Comparison of ENCODE assay signal across 3 cellular contexts in the genomic region with DNA sequence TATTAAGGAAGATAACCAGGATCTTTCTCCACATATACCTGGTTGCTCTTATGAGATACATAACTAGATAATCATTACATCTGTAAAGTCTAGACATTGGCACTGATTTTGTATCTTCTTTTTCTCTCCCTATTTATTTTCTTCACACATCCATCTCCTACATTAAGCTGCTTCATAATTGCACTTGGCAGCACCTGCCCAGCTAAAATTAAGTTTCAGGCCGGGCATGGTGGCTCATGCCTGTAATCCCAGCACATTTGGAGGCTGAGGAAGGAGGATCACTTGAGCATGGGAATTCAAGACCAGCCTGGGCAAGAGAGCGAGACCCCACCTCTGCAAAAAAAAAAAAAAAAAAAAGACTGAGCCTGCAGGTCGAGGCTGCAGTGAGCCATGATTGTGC.
TF ChIP-seq lines count a peak whose summit lies in the region.

No MANE protein-coding gene starts in this region.

TF ChIP-seq in SK-N-SH, 30 proteins besides CTCF, POLR2A, EP300 and RAD21:
- TF ChIP-seq SMC3 (IDR thresholded peaks at IDR 0.05; ENCODE audit: low read depth, low read length) (no peak), GABPA (IDR thresholded peaks at IDR 0.05; ENCODE audit: low read depth) (no peak)

TF ChIP-seq in SK-N-SH treated with all-trans-retinoic acid at 6 μM for 48 hours, 23 proteins besides CTCF, POLR2A, EP300 and RAD21:
- TF ChIP-seq ZFP3 (CRISPR knock-in tag; IDR thresholded peaks at IDR 0.05) = no peak
- no peak for TF ChIP-seq PATZ1 (CRISPR knock-in tag; IDR thresholded peaks at IDR 0.05; ENCODE audit: borderline replicate concordance)
- no peak for TF ChIP-seq ISL1 (CRISPR knock-in tag; IDR thresholded peaks at IDR 0.05)
- TF ChIP-seq, protein P1, sequence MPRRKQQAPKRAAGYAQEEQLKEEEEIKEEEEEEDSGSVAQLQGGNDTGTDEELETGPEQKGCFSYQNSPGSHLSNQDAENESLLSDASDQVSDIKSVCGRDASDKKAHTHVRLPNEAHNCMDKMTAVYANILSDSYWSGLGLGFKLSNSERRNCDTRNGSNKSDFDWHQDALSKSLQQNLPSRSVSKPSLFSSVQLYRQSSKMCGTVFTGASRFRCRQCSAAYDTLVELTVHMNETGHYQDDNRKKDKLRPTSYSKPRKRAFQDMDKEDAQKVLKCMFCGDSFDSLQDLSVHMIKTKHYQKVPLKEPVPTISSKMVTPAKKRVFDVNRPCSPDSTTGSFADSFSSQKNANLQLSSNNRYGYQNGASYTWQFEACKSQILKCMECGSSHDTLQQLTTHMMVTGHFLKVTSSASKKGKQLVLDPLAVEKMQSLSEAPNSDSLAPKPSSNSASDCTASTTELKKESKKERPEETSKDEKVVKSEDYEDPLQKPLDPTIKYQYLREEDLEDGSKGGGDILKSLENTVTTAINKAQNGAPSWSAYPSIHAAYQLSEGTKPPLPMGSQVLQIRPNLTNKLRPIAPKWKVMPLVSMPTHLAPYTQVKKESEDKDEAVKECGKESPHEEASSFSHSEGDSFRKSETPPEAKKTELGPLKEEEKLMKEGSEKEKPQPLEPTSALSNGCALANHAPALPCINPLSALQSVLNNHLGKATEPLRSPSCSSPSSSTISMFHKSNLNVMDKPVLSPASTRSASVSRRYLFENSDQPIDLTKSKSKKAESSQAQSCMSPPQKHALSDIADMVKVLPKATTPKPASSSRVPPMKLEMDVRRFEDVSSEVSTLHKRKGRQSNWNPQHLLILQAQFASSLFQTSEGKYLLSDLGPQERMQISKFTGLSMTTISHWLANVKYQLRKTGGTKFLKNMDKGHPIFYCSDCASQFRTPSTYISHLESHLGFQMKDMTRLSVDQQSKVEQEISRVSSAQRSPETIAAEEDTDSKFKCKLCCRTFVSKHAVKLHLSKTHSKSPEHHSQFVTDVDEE (CRISPR knock-in tag; IDR thresholded peaks at IDR 0.05) = no peak
- TF ChIP-seq ESRRG (CRISPR knock-in tag; IDR thresholded peaks at IDR 0.05) = no peak
- TF ChIP-seq CSRNP3 (CRISPR knock-in tag; IDR thresholded peaks at IDR 0.05) = no peak
- TF ChIP-seq SNAI2 (CRISPR knock-in tag; IDR thresholded peaks at IDR 0.05) = no peak
- TF ChIP-seq ZFP30 (CRISPR knock-in tag; IDR thresholded peaks at IDR 0.05) = no peak
- no peak for TF ChIP-seq RARB (CRISPR knock-in tag; IDR thresholded peaks at IDR 0.05)
- TF ChIP-seq CSDC2 (CRISPR knock-in tag; IDR thresholded peaks at IDR 0.05) = no peak

TF ChIP-seq in H1, 55 proteins besides CTCF, POLR2A, EP300 and RAD21:
- TF ChIP-seq CBX8 (IDR thresholded peaks at IDR 0.05; ENCODE audit: borderline replicate concordance, low read depth, low read length) (no peak), CTBP2 (IDR thresholded peaks at IDR 0.05; ENCODE audit: borderline replicate concordance, insufficient read depth, insufficient read length, low read length) (no peak), RBBP5 (IDR thresholded peaks at IDR 0.05; ENCODE audit: borderline replicate concordance, low read depth, low read length) (no peak), KDM1A (IDR thresholded peaks at IDR 0.05; ENCODE audit: borderline replicate concordance, low read length) (no peak), TAF7 (optimal IDR thresholded peaks at IDR 0.05; ENCODE audit: borderline replicate concordance, low read depth, low read length) (no peak), KDM5A (IDR thresholded peaks at IDR 0.05; ENCODE audit: low read length) (no peak), CHD1 (IDR thresholded peaks at IDR 0.05; ENCODE audit: low read depth, low read length) (no peak)
